In the genomic region with DNA sequence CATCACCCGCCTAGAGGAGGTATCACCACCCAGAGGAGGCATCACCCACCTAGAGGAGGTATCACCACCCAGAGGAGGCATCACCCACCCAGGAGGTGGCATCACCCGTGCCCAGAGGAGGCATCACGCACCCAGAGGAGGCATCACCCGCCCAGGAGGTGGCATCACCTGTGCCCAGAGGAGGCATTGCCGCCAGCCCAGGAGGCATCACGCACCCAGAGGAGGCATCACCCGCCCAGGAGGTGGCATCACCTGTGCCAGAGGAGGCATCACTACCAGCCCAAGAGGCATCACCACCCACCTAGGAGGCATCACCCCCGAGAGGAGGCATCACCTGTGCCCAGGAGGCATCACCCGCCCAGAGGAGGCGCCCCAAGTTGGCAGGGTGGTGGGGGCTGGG, we compare ENCODE assay signal across 11 cellular contexts. TPM values are rescaled to one million over a fixed set of nuclear protein-coding genes. Genes with fewer than 3 reads are reported as not detected.
DNase-seq lines count a peak whose midpoint lies in the region; ATAC-seq, FAIRE-seq and TF ChIP-seq lines count a peak whose summit lies in the region.
"Had no signal": no experiment of that assay in that cellular context is flagged by ENCODE, and none has a peak within 500 bp of the region (broad histone marks: within the 10 kb centered on the region; RNA-seq: fewer than 3 reads in every experiment).

No MANE protein-coding gene starts in this region.

- H3K9me3 Mint-ChIP-seq in T-helper 1 cell treated with Interleukin-12 subunit alpha and Interleukin-12 subunit beta and Interleukin-4 antibody, amounts not matched to agents 30 μg/mL and 1 μg/mL, for 36 hours, result no peaks in the 10 kb centered on the region
- no peaks in the 10 kb centered on the region for H3K9me3 Mint-ChIP-seq in activated naive CD8-positive, alpha-beta T cell (ENCODE audit: low read depth)
- no peaks in the 10 kb centered on the region for H3K9me3 Mint-ChIP-seq in stimulated activated naive CD8-positive, alpha-beta T cell treated with anti-CD3 and anti-CD28 coated beads, Interleukin-15, amount 100 ng/mL, for 72 hours

- H3K9ac ChIP-seq in keratinocyte (ENCODE audit: control insufficient read depth, extremely low read depth, insufficient read depth, low read length), result peak overlapping the region; percentile 84

- H3K27ac ChIP-seq in keratinocyte (ENCODE audit: control insufficient read depth, insufficient read depth, low read length), result no peak overlapping the region

- peak in 1 of 3 experiments; percentile 3 for TF ChIP-seq CTCF in keratinocyte (optimal IDR thresholded peaks at IDR 0.05 in 1 of 3, IDR thresholded peaks at IDR 0.05 in 1 of 3, conservative IDR thresholded peaks at IDR 0.05 in 1 of 3; ENCODE audit: extremely low read depth in 1 of 3, insufficient read depth in 2 of 3, low read length in 3 of 3)
- TF ChIP-seq CTCF in GM10248 (IDR thresholded peaks at IDR 0.05; ENCODE audit: control extremely low read depth, extremely low read depth, low read depth, missing control alignments), result no peak

- no peak overlapping the region for H3K27ac Mint-ChIP-seq in T-helper 1 cell treated with Interleukin-12 subunit alpha and Interleukin-12 subunit beta and Interleukin-4 antibody, amounts not matched to agents 30 μg/mL and 1 μg/mL, for 36 hours
- H3K27ac Mint-ChIP-seq in activated naive CD8-positive, alpha-beta T cell, result no peak overlapping the region
- no peak overlapping the region for H3K27ac Mint-ChIP-seq in stimulated activated naive CD8-positive, alpha-beta T cell treated with anti-CD3 and anti-CD28 coated beads, Interleukin-15, amount 100 ng/mL, for 72 hours

- peaks cover 38% of the 10 kb centered on the region for H3K4me1 ChIP-seq in keratinocyte (ENCODE audit: control insufficient read depth, extremely low read depth, insufficient read depth, low read length)

- peaks cover 75% of the 10 kb centered on the region for H3K79me2 ChIP-seq in keratinocyte (ENCODE audit: control insufficient read depth, insufficient read depth, low read length)

- DNase-seq in T-helper 1 cell, result no peak
- DNase-seq in keratinocyte (ENCODE audit: low read depth, low spot score), result no peak
- no peak for DNase-seq in stimulated activated naive CD8-positive, alpha-beta T cell treated with anti-CD3 and anti-CD28 coated beads, Interleukin-15, amount 100 ng/mL, for 72 hours
- no peak for DNase-seq in stimulated activated CD4-positive, alpha-beta T cell treated with anti-CD3 and anti-CD28 coated beads, Interleukin-15, amount 100 ng/mL, for 24 hours
- DNase-seq in GM10248 (ENCODE audit: extremely low spot score), result no peak
- no peak for DNase-seq in stimulated activated CD4-positive, alpha-beta T cell treated with anti-CD3 and anti-CD28 coated beads, Interleukin-12 subunit alpha, Interleukin-12 subunit beta, amount 100 ng/mL, for 4 hours
- DNase-seq: NCI-H2171 treated with DMSO at 0.1 percent for 48 hours had no signal

- peak overlapping the region in 2 of 3 experiments; percentile 61 to 98 for H3K4me3 ChIP-seq in keratinocyte (ENCODE audit: control insufficient read depth in 2 of 3, extremely low read depth in 1 of 3, insufficient read depth in 2 of 3, low read depth in 1 of 3, low read length in 3 of 3)

- CTCF ChIA-PET in GM10248 (lab: Yijun Ruan, JAX), result no interaction called here

- no peak overlapping the region for H2AFZ ChIP-seq in keratinocyte (ENCODE audit: control insufficient read depth, low read length)

- dilution Hi-C loops in keratinocyte (cut with MboI; ENCODE audit: extremely low pct_ligation_motif_present, low sequenced_read_pairs), result no loop called here

- H3K4me1 Mint-ChIP-seq in T-helper 1 cell treated with Interleukin-12 subunit alpha and Interleukin-12 subunit beta and Interleukin-4 antibody, amounts not matched to agents 30 μg/mL and 1 μg/mL, for 36 hours (ENCODE audit: low read depth), result peaks cover 34% of the 10 kb centered on the region
- peaks cover 40% of the 10 kb centered on the region for H3K4me1 Mint-ChIP-seq in activated naive CD8-positive, alpha-beta T cell (ENCODE audit: low read depth)
- H3K4me1 Mint-ChIP-seq in stimulated activated naive CD8-positive, alpha-beta T cell treated with anti-CD3 and anti-CD28 coated beads, Interleukin-15, amount 100 ng/mL, for 72 hours, result peaks cover 79% of the 10 kb centered on the region

- no peak for FAIRE-seq in keratinocyte (lab: Jason Lieb, UNC)
- FAIRE-seq: A204.1 had no signal

- no peak for ATAC-seq in stimulated activated naive CD8-positive, alpha-beta T cell treated with anti-CD3 and anti-CD28 coated beads, Interleukin-15, amount 100 ng/mL, for 72 hours

- POLR2A ChIA-PET in GM10248 (lab: Yijun Ruan, JAX), result no interaction called here

- H3K9me3 ChIP-seq in keratinocyte (ENCODE audit: control insufficient read depth, low read depth, low read length), result no peaks in the 10 kb centered on the region
- H3K9me3 ChIP-seq: SJCRH30 had no signal

- peak overlapping the region; percentile 81 for H3K4me2 ChIP-seq in keratinocyte (ENCODE audit: control insufficient read depth, extremely low read depth, insufficient read depth, low read depth, low read length)

- H4K20me1 ChIP-seq in keratinocyte (ENCODE audit: control insufficient read depth, extremely low read depth, insufficient read depth, low read length), result peaks cover 58% of the 10 kb centered on the region

- peaks cover 6% of the 10 kb centered on the region for H3K9me1 ChIP-seq in keratinocyte (ENCODE audit: control insufficient read depth, extremely low read depth, insufficient read depth, low read length)

- no peaks in the 10 kb centered on the region for H3K27me3 Mint-ChIP-seq in T-helper 1 cell treated with Interleukin-12 subunit alpha and Interleukin-12 subunit beta and Interleukin-4 antibody, amounts not matched to agents 30 μg/mL and 1 μg/mL, for 36 hours (ENCODE audit: low read depth)
- no peaks in the 10 kb centered on the region for H3K27me3 Mint-ChIP-seq in activated naive CD8-positive, alpha-beta T cell
- no peaks in the 10 kb centered on the region for H3K27me3 Mint-ChIP-seq in stimulated activated naive CD8-positive, alpha-beta T cell treated with anti-CD3 and anti-CD28 coated beads, Interleukin-15, amount 100 ng/mL, for 72 hours

- H3K27me3 ChIP-seq in keratinocyte (ENCODE audit: control insufficient read depth, extremely low read depth, insufficient read depth, low read length), result no peaks in the 10 kb centered on the region

- peak overlapping the region; percentile 87 for H3K4me3 Mint-ChIP-seq in T-helper 1 cell treated with Interleukin-12 subunit alpha and Interleukin-12 subunit beta and Interleukin-4 antibody, amounts not matched to agents 30 μg/mL and 1 μg/mL, for 36 hours
- peak overlapping the region; percentile 91 for H3K4me3 Mint-ChIP-seq in activated naive CD8-positive, alpha-beta T cell
- peak overlapping the region; percentile 94 for H3K4me3 Mint-ChIP-seq in stimulated activated naive CD8-positive, alpha-beta T cell treated with anti-CD3 and anti-CD28 coated beads, Interleukin-15, amount 100 ng/mL, for 72 hours

- H3K36me3 ChIP-seq in keratinocyte (ENCODE audit: control insufficient read depth in 2 of 2, extremely low read depth in 1 of 2, insufficient read depth in 2 of 2, low read length in 2 of 2), result peaks cover 32 to 34% of the 10 kb centered on the region in 2 experiments

- peaks cover 23% of the 10 kb centered on the region for H3K36me3 Mint-ChIP-seq in T-helper 1 cell treated with Interleukin-12 subunit alpha and Interleukin-12 subunit beta and Interleukin-4 antibody, amounts not matched to agents 30 μg/mL and 1 μg/mL, for 36 hours (ENCODE audit: low read depth)
- H3K36me3 Mint-ChIP-seq in activated naive CD8-positive, alpha-beta T cell, result peaks cover 2% of the 10 kb centered on the region

RNA-seq across cellular contexts. Expression of a gene that starts 2.6 kb away (rescaled TPM):
- polyA plus RNA-seq in keratinocyte, result 6.1 to 10.6 TPM (median 9.2 TPM) in 3 replicates
- polyA plus RNA-seq in keratinocyte (2011; ENCODE audit: low read depth), result 29.9 TPM
- 4.8 and 10.2 TPM in 2 replicates for polyA plus RNA-seq in keratinocyte (2011; cell fraction: cytosol; rRNA removed)
- polyA plus RNA-seq in keratinocyte (2011; cell fraction: nucleus; rRNA removed), result 93.0 and 122 TPM in 2 replicates
- 34.8 and 46.5 TPM in 2 replicates for polyA plus RNA-seq in keratinocyte (2012; ENCODE audit: low replicate concordance)
- polyA minus RNA-seq in keratinocyte, result 34.6 to 70.3 TPM (median 38.1 TPM) in 3 replicates
- polyA minus RNA-seq in keratinocyte (2011; cell fraction: cytosol; rRNA and poly(A)+ RNA removed), result 87.9 TPM
- polyA minus RNA-seq in keratinocyte (2011; cell fraction: nucleus; rRNA and poly(A)+ RNA removed), result 267 and 300 TPM in 2 replicates
